Comparison of ENCODE assay signal across 25 cellular contexts in genomic region chr3:71232895-71233294, GRCh38.
"Had no signal": no experiment of that assay in that cellular context is flagged by ENCODE, and none has a peak within 500 bp of the region (broad histone marks: within the 10 kb centered on the region; RNA-seq: fewer than 3 reads in every experiment).

No MANE protein-coding gene starts in this region.

- H3K4me3 Mint-ChIP-seq: activated CD4-positive, alpha-beta T cell treated with anti-CD3 and anti-CD28 coated beads, Interleukin-2, amount 10 ng/mL, durations not matched to agents 7 days and 5 days; activated T-helper 1 cell treated with anti-CD3 and anti-CD28 coated beads, Interleukin-12 subunit alpha, Interleukin-12 subunit beta, Interleukin-2, Interleukin-4 antibody, amounts not matched to agents 30 ng/mL and 10 ng/mL and 1 ng/mL, durations not matched to agents 14 hours and 24 hours and 36 hours; natural killer cell had no signal

- H3K36me3 ChIP-seq: colonic mucosa, esophagus squamous epithelium, heart right ventricle, right atrium auricular region, thoracic aorta, uterus, WERI-Rb-1 had no signal

- H3K9me3 ChIP-seq: colonic mucosa, esophagus squamous epithelium, right atrium auricular region, thoracic aorta, uterus had no signal

- H3K4me1 ChIP-seq: colonic mucosa, uterus had no signal

- FAIRE-seq: bronchial epithelial cell, endometrium had no signal

- H3K27me3 ChIP-seq: colonic mucosa, esophagus squamous epithelium, heart right ventricle, right atrium auricular region, uterus had no signal

- H3K27ac ChIP-seq: colonic mucosa, epithelial cell of prostate, esophagus squamous epithelium, heart right ventricle, right atrium auricular region, thoracic aorta, uterus, WERI-Rb-1 had no signal

- H3K4me3 ChIP-seq: colonic mucosa, esophagus squamous epithelium, heart right ventricle, right atrium auricular region, thoracic aorta, uterus had no signal

- ATAC-seq: heart right ventricle, natural killer cell had no signal

- H3K9me3 Mint-ChIP-seq: activated T-helper 1 cell treated with anti-CD3 and anti-CD28 coated beads, Interleukin-12 subunit alpha, Interleukin-12 subunit beta, Interleukin-2, Interleukin-4 antibody, amounts not matched to agents 30 ng/mL and 10 ng/mL and 1 ng/mL, durations not matched to agents 14 hours and 24 hours and 36 hours; natural killer cell had no signal

- DNase-seq: activated CD4-positive, alpha-beta T cell treated with anti-CD3 and anti-CD28 coated beads for 1 hour; activated CD4-positive, alpha-beta T cell treated with anti-CD3 and anti-CD28 coated beads, Interleukin-2, amount 10 ng/mL, durations not matched to agents 7 days and 5 days; activated gamma-delta T cell; activated T-cell treated with anti-CD3 and anti-CD28 coated beads for 4 hours; anterior cingulate cortex; colonic mucosa; effector CD8-positive, alpha-beta T cell; esophagus squamous epithelium; foreskin melanocyte; heart right ventricle; midbrain; natural killer cell; stimulated activated CD4-positive, alpha-beta T cell treated with anti-CD3 and anti-CD28 coated beads, Interleukin-15, amount 100 ng/mL, for 24 hours; stimulated activated CD4-positive, alpha-beta T cell treated with anti-CD3 and anti-CD28 coated beads, Interleukin-2, amount 100 ng/mL, for 24 hours; stimulated activated naive CD4-positive, alpha-beta T cell treated with Interleukin-2 at 50 U/mL for 16 hours; T-helper 9 cell; trophoblast cell; uterus; WERI-Rb-1 had no signal

- H3K27ac Mint-ChIP-seq: activated CD4-positive, alpha-beta T cell treated with anti-CD3 and anti-CD28 coated beads, Interleukin-2, amount 10 ng/mL, durations not matched to agents 7 days and 5 days; activated T-helper 1 cell treated with anti-CD3 and anti-CD28 coated beads, Interleukin-12 subunit alpha, Interleukin-12 subunit beta, Interleukin-2, Interleukin-4 antibody, amounts not matched to agents 30 ng/mL and 10 ng/mL and 1 ng/mL, durations not matched to agents 14 hours and 24 hours and 36 hours; natural killer cell had no signal
